Comparison of ENCODE assay signal across 28 cellular contexts in genomic region chr3:58946875-58947274, GRCh38.
"Had no signal": no experiment of that assay in that cellular context is flagged by ENCODE, and none has a peak within 500 bp of the region (broad histone marks: within the 10 kb centered on the region; RNA-seq: fewer than 3 reads in every experiment).

No MANE protein-coding gene starts in this region.

- H3K4me2 ChIP-seq: neural progenitor cell had no signal

- H3K27ac ChIP-seq: heart right ventricle, lower lobe of right lung, neural progenitor cell, neutrophil, ovary, right atrium auricular region, sigmoid colon, spleen, stomach, testis, thyroid gland, transverse colon, upper lobe of left lung, vagina had no signal

- ATAC-seq: heart right ventricle; left cardiac atrium; left ventricle myocardium superior; lower lobe of right lung; natural killer cell; stimulated activated effector memory CD8-positive, alpha-beta T cell treated with anti-CD3 and anti-CD28 coated beads, Interleukin-12 subunit alpha, Interleukin-12 subunit beta, amount 100 ng/mL, for 72 hours; stimulated activated naive CD8-positive, alpha-beta T cell treated with anti-CD3 and anti-CD28 coated beads, Interleukin-15, Interleukin-2, amounts not matched to agents 100 U/mL and 50 U/mL, for 24 hours had no signal

- H3K36me3 ChIP-seq: heart right ventricle, lower lobe of right lung, neural progenitor cell, neutrophil, ovary, right atrium auricular region, sigmoid colon, spleen, stomach, thyroid gland, transverse colon, upper lobe of left lung, vagina had no signal

- H3K27me3 ChIP-seq: neural progenitor cell, neutrophil, ovary, right atrium auricular region, sigmoid colon, spleen, stomach, testis, thyroid gland, transverse colon, upper lobe of left lung, vagina had no signal

- DNase-seq: heart right ventricle; hippocampal formation; kidney glomerular epithelial cell; left cardiac atrium; left ventricle myocardium superior; lower lobe of right lung; mammary epithelial cell; mesenchymal stem cell; naive B cell; natural killer cell; nephron progenitor cell; occipital lobe; ovary; sigmoid colon; small intestine; spleen; stimulated activated CD4-positive, alpha-beta T cell treated with anti-CD3 and anti-CD28 coated beads, Interleukin-4, amount 100 ng/mL, for 24 hours; stimulated activated naive CD8-positive, alpha-beta T cell treated with anti-CD3 and anti-CD28 coated beads, Interleukin-15, Interleukin-2, amounts not matched to agents 100 U/mL and 50 U/mL, for 24 hours; stomach; testis; thyroid gland; transverse colon; upper lobe of left lung had no signal

- H3K9me3 ChIP-seq: lower lobe of right lung, neutrophil, ovary, right atrium auricular region, sigmoid colon, testis, thyroid gland, transverse colon, upper lobe of left lung, vagina had no signal

- H2AFZ ChIP-seq: neural progenitor cell had no signal

- H3K9ac ChIP-seq: neural progenitor cell had no signal

- H3K4me3 ChIP-seq: heart right ventricle, lower lobe of right lung, neural progenitor cell, ovary, right atrium auricular region, sigmoid colon, spleen, stomach, testis, thyroid gland, transverse colon, upper lobe of left lung, vagina had no signal

- H3K4me1 ChIP-seq: heart right ventricle, lower lobe of right lung, neural progenitor cell, right atrium auricular region, sigmoid colon, spleen, stomach, testis, thyroid gland, transverse colon, upper lobe of left lung, vagina had no signal
